In genomic region chr22:24219750-24220149, GRCh38 we compare ENCODE assay signal across 2 cellular contexts.
TF ChIP-seq lines count a peak whose summit lies in the region.

No MANE protein-coding gene starts in this region.

TF ChIP-seq in SK-N-SH, 30 proteins besides CTCF, POLR2A, EP300 and RAD21:
- TF ChIP-seq USF2 (IDR thresholded peaks at IDR 0.05; ENCODE audit: borderline replicate concordance, low read depth, low read length) (no peak), USF1 (IDR thresholded peaks at IDR 0.05; ENCODE audit: borderline replicate concordance, low read depth) (no peak), IRF3 (IDR thresholded peaks at IDR 0.05; ENCODE audit: low read depth, low read length) (no peak), JUND (IDR thresholded peaks at IDR 0.05) (no peak), EZH2phosphoT487 (IDR thresholded peaks at IDR 0.05; ENCODE audit: borderline replicate concordance, low read depth) (no peak), NRF1 (IDR thresholded peaks at IDR 0.05; ENCODE audit: low read depth, low read length) (no peak), MXI1 (IDR thresholded peaks at IDR 0.05; ENCODE audit: low read depth, low read length) (no peak), FOSL2 (IDR thresholded peaks at IDR 0.05; ENCODE audit: borderline replicate concordance, low read depth) (no peak), MAX (IDR thresholded peaks at IDR 0.05; ENCODE audit: low read depth) (no peak), POLR2AphosphoS5 (IDR thresholded peaks at IDR 0.05; ENCODE audit: low read depth, low read length) (no peak), SMC3 (IDR thresholded peaks at IDR 0.05; ENCODE audit: low read depth, low read length) (no peak)

TF ChIP-seq in SK-N-SH treated with all-trans-retinoic acid at 6 μM for 48 hours, 23 proteins besides CTCF, POLR2A, EP300 and RAD21 (continued from another document):
- TF ChIP-seq TSHZ2 (CRISPR knock-in tag; IDR thresholded peaks at IDR 0.05) (no peak), TOX (CRISPR knock-in tag; IDR thresholded peaks at IDR 0.05; ENCODE audit: borderline replicate concordance) (no peak), ZFP30 (CRISPR knock-in tag; IDR thresholded peaks at IDR 0.05) (no peak), TCF4 (CRISPR knock-in tag; IDR thresholded peaks at IDR 0.05; ENCODE audit: borderline replicate concordance) (no peak), ZNF70 (CRISPR knock-in tag; IDR thresholded peaks at IDR 0.05) (no peak)
